8 cellular contexts compared by ENCODE assay signal in genomic region chr19:44401108-44401786, GRCh38. TPM values are rescaled to one million over a fixed set of nuclear protein-coding genes. Genes with fewer than 3 reads are reported as not detected.
A peak's percentile ranks its signal among the peaks of the same experiment; 100 is the strongest.
DNase-seq lines count a peak whose midpoint lies in the region; ATAC-seq lines count a peak whose summit lies in the region.

TSS of gene ZNF285 (minus strand) at chr19:44401608. CDS start at chr19:44397213, 4,395 bp downstream.

- peaks cover 2% of the 10 kb centered on the region for H3K27me3 ChIP-seq in mononuclear cell (ENCODE audit: insufficient read depth, low read length)

- ATAC-seq in HG02885 (IDR thresholded peaks at IDR 0.05; ENCODE audit: poor library complexity, unreplicated experiment) (peak; percentile 47), HG02884 (IDR thresholded peaks at IDR 0.05; ENCODE audit: unreplicated experiment) (no peak)

- H3K4me3 ChIP-seq in mononuclear cell (ENCODE audit: low read length), result peak within 1 kb of the TSS; percentile 52

- peak; percentile 99 for DNase-seq in AG20443 (ENCODE audit: low spot score)
- DNase-seq in activated CD8-positive, alpha-beta memory T cell treated with anti-CD3 and anti-CD28 coated beads for 1 hour (ENCODE audit: extremely low read depth in 1 of 2, low read depth in 1 of 2), result peak; percentile 19 to 60
- peak; percentile 96 for DNase-seq in epidermal melanocyte (ENCODE audit: insufficient read length, low spot score)
- peak; percentile 48 to 66 for DNase-seq in stimulated activated CD8-positive, alpha-beta memory T cell treated with anti-CD3 and anti-CD28 coated beads, Interleukin-15, amount 100 ng/mL, for 4 hours (ENCODE audit: low read depth in 2 of 2)
- DNase-seq in NOMO-1 (lab: John Stamatoyannopoulos, UW; ENCODE audit: unreplicated experiment in 2 of 2), result no peak

- peaks cover 16% of the 10 kb centered on the region for H3K9me3 ChIP-seq in mononuclear cell (ENCODE audit: low read depth, low read length)

- H3K4me1 ChIP-seq in mononuclear cell (ENCODE audit: insufficient read depth, low read length), result peaks cover 8% of the 10 kb centered on the region

RNA-seq across cellular contexts. Expression of gene ZNF285, which starts in this region (rescaled TPM):
- 0.63 TPM for total RNA-seq in mononuclear cell

Comparison
In these comparisons a context has a peak if more than half of its experiments do, and no peak if none do; other contexts are left out.
1. DNase-seq: peak in AG20443 (single experiment), activated CD8-positive, alpha-beta memory T cell treated with anti-CD3 and anti-CD28 coated beads for 1 hour (2 of 2), epidermal melanocyte (single experiment) and stimulated activated CD8-positive, alpha-beta memory T cell treated with anti-CD3 and anti-CD28 coated beads, Interleukin-15, amount 100 ng/mL, for 4 hours (2 of 2); none in NOMO-1 (0 of 2).